16 cellular contexts compared by ENCODE assay signal in the genomic region with DNA sequence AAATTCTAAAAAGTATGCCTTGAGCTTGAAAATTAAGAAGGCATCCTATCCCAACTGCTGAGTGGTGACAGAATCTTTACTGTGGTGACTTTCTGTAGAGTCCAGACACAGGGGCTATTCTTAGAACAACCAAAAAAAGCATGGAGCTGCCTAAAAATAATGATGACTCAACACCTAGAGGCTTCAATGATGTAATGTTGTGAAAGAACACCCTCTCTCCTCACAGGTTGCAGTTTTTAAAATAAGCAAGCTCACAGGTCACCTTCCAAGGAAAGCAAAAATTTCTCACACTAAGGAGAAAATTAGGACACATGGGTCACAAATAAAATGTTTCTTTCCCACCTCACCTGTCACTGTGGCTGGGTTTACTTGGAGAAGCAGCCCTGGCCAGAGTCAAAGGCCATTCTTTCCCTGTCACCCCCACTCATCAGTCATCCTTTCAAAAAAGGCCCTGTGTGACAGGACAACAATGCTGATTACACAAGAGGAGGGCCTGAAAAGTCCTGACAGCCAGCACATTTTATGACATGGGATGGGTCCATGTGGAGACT. TPM values are rescaled to one million over a fixed set of nuclear protein-coding genes. Genes with fewer than 3 reads are reported as not detected.
DNase-seq lines count a peak whose midpoint lies in the region; ATAC-seq and TF ChIP-seq lines count a peak whose summit lies in the region.
"Had no signal": no experiment of that assay in that cellular context is flagged by ENCODE, and none has a peak within 500 bp of the region (broad histone marks: within the 10 kb centered on the region; RNA-seq: fewer than 3 reads in every experiment).

No MANE protein-coding gene starts in this region.

- peaks cover 15 to 59% (median 16%) of the 10 kb centered on the region in 3 donors for H3K4me1 ChIP-seq in gastroesophageal sphincter
- H3K4me1 ChIP-seq in gastrocnemius medialis, result peaks cover 59 to 61% of the 10 kb centered on the region in 2 donors
- H3K4me1 ChIP-seq: Caco-2, foreskin keratinocyte had no signal

- ATAC-seq in gastroesophageal sphincter, result peak; percentile 70
- ATAC-seq in gastrocnemius medialis, result peak; percentile 91 to 95
- no peak for ATAC-seq in GM18511 (IDR thresholded peaks at IDR 0.05; ENCODE audit: unreplicated experiment)
- ATAC-seq in effector memory CD8-positive, alpha-beta T cell (replicated peaks), result no peak
- ATAC-seq: activated CD4-positive, CD25-positive, alpha-beta regulatory T cell treated with anti-CD3 and anti-CD28 coated beads, Interleukin-2, amount 50 U/mL, for 24 hours; foreskin keratinocyte; stimulated activated memory B cell treated with anti-CD40 and anti-IgM and Interleukin-4, amounts not matched to agents 10 μg/mL and 1 μg/mL and 100 μg/mL, for 72 hours had no signal

- no peaks in the 10 kb centered on the region for H3K36me3 Mint-ChIP-seq in effector memory CD8-positive, alpha-beta T cell (ENCODE audit: insufficient read depth)
- H3K36me3 Mint-ChIP-seq: stimulated activated memory B cell treated with anti-CD40 and anti-IgM and Interleukin-4, amounts not matched to agents 10 μg/mL and 1 μg/mL and 100 μg/mL, for 72 hours had no signal

- H3K36me3 ChIP-seq in gastroesophageal sphincter (no peaks in the 10 kb centered on the region), gastrocnemius medialis (no peaks in the 10 kb centered on the region)
- H3K36me3 ChIP-seq: SJSA1 had no signal

- no peak for TF ChIP-seq CTCF in gastroesophageal sphincter (IDR thresholded peaks at IDR 0.05)
- no peak for TF ChIP-seq CTCF in gastrocnemius medialis (IDR thresholded peaks at IDR 0.05 in 4 of 5, conservative IDR thresholded peaks at IDR 0.05 in 1 of 5)

- peaks cover 17 to 22% of the 10 kb centered on the region in 2 donors for H3K27me3 Mint-ChIP-seq in effector memory CD8-positive, alpha-beta T cell

- no peak overlapping the region for H3K4me3 Mint-ChIP-seq in effector memory CD8-positive, alpha-beta T cell
- H3K4me3 Mint-ChIP-seq: central memory CD8-positive, alpha-beta T cell; stimulated activated memory B cell treated with anti-CD40 and anti-IgM and Interleukin-4, amounts not matched to agents 10 μg/mL and 1 μg/mL and 100 μg/mL, for 72 hours had no signal

- TF ChIP-seq POLR2A in gastroesophageal sphincter (IDR thresholded peaks at IDR 0.05), result no peak
- TF ChIP-seq POLR2A in gastrocnemius medialis (IDR thresholded peaks at IDR 0.05), result peak; percentile 33 to 70

- H3K27ac ChIP-seq in gastroesophageal sphincter (peak overlapping the region; percentile 20 to 72 (median 52)), gastrocnemius medialis (peak overlapping the region; percentile 81 to 92 (median 87))
- H3K27ac ChIP-seq: foreskin keratinocyte, SJSA1 had no signal

- in situ Hi-C loops in gastrocnemius medialis (cut with MboI; ENCODE audit: low sequenced_read_pairs in 4 of 4), result no loop called here

- intact Hi-C loops in gastrocnemius medialis (cut with DNase I; ENCODE audit: low total_unique reads), result loop anchor here (5.0 kb wide), 2 partner anchors 55 to 215 kb away; a partner anchor contains a TSS

- no peaks in the 10 kb centered on the region for H3K4me1 Mint-ChIP-seq in effector memory CD8-positive, alpha-beta T cell (ENCODE audit: low read depth in 2 of 2)
- H3K4me1 Mint-ChIP-seq: central memory CD8-positive, alpha-beta T cell; stimulated activated memory B cell treated with anti-CD40 and anti-IgM and Interleukin-4, amounts not matched to agents 10 μg/mL and 1 μg/mL and 100 μg/mL, for 72 hours had no signal

- no peaks in the 10 kb centered on the region for H3K9me3 Mint-ChIP-seq in effector memory CD8-positive, alpha-beta T cell
- H3K9me3 Mint-ChIP-seq: central memory CD8-positive, alpha-beta T cell had no signal

- H3K27me3 ChIP-seq in gastroesophageal sphincter (no peaks in the 10 kb centered on the region), gastrocnemius medialis (no peaks in the 10 kb centered on the region)
- H3K27me3 ChIP-seq: SJSA1 had no signal

- no peak for TF ChIP-seq EP300 in gastroesophageal sphincter (IDR thresholded peaks at IDR 0.05)

- H3K27ac Mint-ChIP-seq in effector memory CD8-positive, alpha-beta T cell, result no peak overlapping the region
- H3K27ac Mint-ChIP-seq: stimulated activated memory B cell treated with anti-CD40 and anti-IgM and Interleukin-4, amounts not matched to agents 10 μg/mL and 1 μg/mL and 100 μg/mL, for 72 hours had no signal

- DNase-seq in HCEC 1CT, result peak; percentile 66
- peak; percentile 1 for DNase-seq in RKO (ENCODE audit: low spot score)
- peak; percentile 58 to 72 for DNase-seq in gastrocnemius medialis
- DNase-seq in activated CD8-positive, alpha-beta memory T cell treated with anti-CD3 and anti-CD28 coated beads for 24 hours, result no peak
- DNase-seq in activated gamma-delta T cell (lab: John Stamatoyannopoulos, UW), result no peak
- no peak for DNase-seq in effector memory CD8-positive, alpha-beta T cell
- DNase-seq: foreskin keratinocyte; NCI-H510A; stimulated activated CD4-positive, alpha-beta T cell treated with anti-CD3 and anti-CD28 coated beads, Interleukin-1b, Interleukin-23, amount 100 ng/mL, for 48 hours had no signal

- no peak overlapping the region for H3K4me3 ChIP-seq in gastroesophageal sphincter
- H3K4me3 ChIP-seq in gastrocnemius medialis, result no peak overlapping the region
- H3K4me3 ChIP-seq: SJSA1 had no signal

- H3K9me3 ChIP-seq in gastroesophageal sphincter (no peaks in the 10 kb centered on the region), gastrocnemius medialis (no peaks in the 10 kb centered on the region)
- H3K9me3 ChIP-seq: Caco-2, SJSA1 had no signal

RNA-seq across cellular contexts. Expression of a gene that starts 53.5 kb away (rescaled TPM):
- total RNA-seq in gastroesophageal sphincter, result 100 to 1,000 TPM in 2 of 4 donors, 10 to 100 TPM in 2; 46.9 to 289 (median 171) TPM
- total RNA-seq in gastrocnemius medialis, result 10 to 100 TPM; 26.2 to 88.8 (median 43.2) TPM
- total RNA-seq: Caco-2, foreskin keratinocyte had no signal

Comparison
In these comparisons a context has a peak if more than half of its experiments do, and no peak if none do; other contexts are left out.
1. DNase-seq: peak in HCEC 1CT (single experiment), RKO (single experiment) and gastrocnemius medialis (2 of 2); none in activated CD8-positive, alpha-beta memory T cell treated with anti-CD3 and anti-CD28 coated beads for 24 hours (single experiment), activated gamma-delta T cell (single experiment) and effector memory CD8-positive, alpha-beta T cell (0 of 3).
2. ATAC-seq: peak in gastroesophageal sphincter (single experiment) and gastrocnemius medialis (2 of 2); none in GM18511 (single experiment) and effector memory CD8-positive, alpha-beta T cell (single experiment).
3. POLR2A ChIP-seq: peak in gastrocnemius medialis (2 of 2); none in gastroesophageal sphincter (0 of 2).